Comparison of ENCODE assay signal across 1 cellular context in the genomic region with DNA sequence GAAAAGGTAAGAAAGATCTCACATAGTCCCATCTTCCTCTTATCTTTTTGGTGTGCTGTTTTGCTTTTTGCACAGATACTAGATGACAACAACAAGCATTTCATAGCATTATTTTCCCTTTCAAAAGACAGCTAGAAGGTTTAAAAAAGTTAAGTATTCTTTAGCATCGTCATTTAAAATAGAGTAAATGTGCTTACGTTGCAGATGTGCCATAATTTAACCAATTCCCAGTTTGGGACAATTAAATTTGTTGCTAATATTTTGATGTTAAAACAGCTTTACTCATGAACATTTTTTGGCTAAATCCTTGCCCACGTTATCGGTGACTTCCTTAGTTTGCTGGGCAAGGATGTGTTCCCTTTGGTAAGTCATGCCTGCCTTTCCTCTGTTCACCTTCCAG.
TF ChIP-seq lines count a peak whose summit lies in the region.

No MANE protein-coding gene starts in this region.

TF ChIP-seq in endothelial cell of umbilical vein, 7 proteins besides CTCF, POLR2A, EP300 and RAD21:
- TF ChIP-seq FOS (IDR thresholded peaks at IDR 0.05; ENCODE audit: borderline replicate concordance, insufficient read depth, low read length) (no peak), EZH2 (IDR thresholded peaks at IDR 0.05; ENCODE audit: borderline replicate concordance, low read depth, low read length, severe bottlenecking) (no peak), JUN (IDR thresholded peaks at IDR 0.05; ENCODE audit: borderline replicate concordance, insufficient read depth, insufficient read length, low read depth) (no peak), MYC (IDR thresholded peaks at IDR 0.05; ENCODE audit: low read depth, low read length) (no peak), POLR2AphosphoS5 (IDR thresholded peaks at IDR 0.05; ENCODE audit: insufficient read depth, low read depth, low read length) (no peak), GATA2 (IDR thresholded peaks at IDR 0.05; ENCODE audit: insufficient read depth, insufficient read length, low read depth, low read length) (no peak)
- TF ChIP-seq, protein P1, sequence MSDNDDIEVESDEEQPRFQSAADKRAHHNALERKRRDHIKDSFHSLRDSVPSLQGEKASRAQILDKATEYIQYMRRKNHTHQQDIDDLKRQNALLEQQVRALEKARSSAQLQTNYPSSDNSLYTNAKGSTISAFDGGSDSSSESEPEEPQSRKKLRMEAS (IDR thresholded peaks at IDR 0.05; ENCODE audit: insufficient read depth, insufficient read length): no peak
